Comparison of ENCODE assay signal across 23 cellular contexts in the genomic region with DNA sequence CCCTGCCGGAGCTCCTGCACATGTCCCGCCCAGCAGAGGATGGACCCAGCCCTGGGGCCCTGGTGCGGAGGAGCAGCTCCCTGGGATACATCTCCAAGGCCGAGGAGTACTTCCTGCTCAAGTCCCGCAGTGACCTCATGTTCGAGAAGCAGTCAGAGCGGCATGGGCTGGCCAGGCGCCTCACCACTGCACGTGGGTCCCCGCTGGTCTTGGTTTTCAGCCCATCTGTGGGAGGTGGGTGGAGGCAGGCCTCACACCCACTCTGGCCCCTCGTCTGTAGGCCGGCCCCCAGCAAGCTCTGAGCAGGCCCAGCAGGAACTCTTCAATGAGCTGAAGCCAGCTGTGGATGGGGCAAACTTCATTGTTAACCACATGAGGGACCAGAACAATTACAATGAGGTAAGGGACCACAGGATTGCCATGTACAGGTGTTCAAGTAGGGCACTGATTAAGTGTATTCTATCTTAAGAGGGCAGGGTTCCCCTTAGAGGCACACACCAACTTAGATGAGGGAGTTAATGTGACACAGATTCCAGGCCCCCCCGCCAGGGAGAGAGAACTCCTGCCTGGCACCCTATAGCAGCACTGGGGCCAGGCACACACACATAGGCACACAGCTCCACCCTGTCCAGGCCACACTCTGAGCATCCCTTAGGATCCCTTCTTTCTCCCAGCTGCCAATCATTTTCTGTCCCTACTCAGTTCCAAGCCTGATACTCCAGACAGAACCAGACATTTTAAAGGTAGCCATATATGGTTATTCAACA. TPM values are rescaled to one million over a fixed set of nuclear protein-coding genes. Genes with fewer than 3 reads are reported as not detected.
DNase-seq lines count a peak whose midpoint lies in the region; ATAC-seq and TF ChIP-seq lines count a peak whose summit lies in the region.
"Had no signal": no experiment of that assay in that cellular context is flagged by ENCODE, and none has a peak within 500 bp of the region (broad histone marks: within the 10 kb centered on the region; RNA-seq: fewer than 3 reads in every experiment).

No MANE protein-coding gene starts in this region.

- H3K14ac ChIP-seq in H9 (ENCODE audit: insufficient read depth, low read length): no peak overlapping the region

- H3K9ac ChIP-seq in H9 (ENCODE audit: extremely low read depth, insufficient read length, low read length): no peak overlapping the region
- H3K9ac ChIP-seq: parathyroid adenoma had no signal

- H3K27me3 ChIP-seq in lower lobe of right lung (ENCODE audit: low read depth): peaks cover 13% of the 10 kb centered on the region
- no peaks in the 10 kb centered on the region for H3K27me3 ChIP-seq in testis
- no peaks in the 10 kb centered on the region for H3K27me3 ChIP-seq in hepatocyte
- no peaks in the 10 kb centered on the region for H3K27me3 ChIP-seq in H9 (ENCODE audit: insufficient read depth, low read length)

- no peak overlapping the region for H3K56ac ChIP-seq in H9 (ENCODE audit: insufficient read length, low read depth, low read length)

- no peak overlapping the region for H2BK5ac ChIP-seq in H9 (ENCODE audit: insufficient read length, low read length)

- H4K91ac ChIP-seq in H9 (ENCODE audit: insufficient read length, low read depth, low read length): no peak overlapping the region

- no peak overlapping the region for H3K4me3 Mint-ChIP-seq in dendritic cell treated with granulocyte-macrophage colony-stimulating factor and Interleukin-4, amounts not matched to agents 40 ng/mL and 50 ng/mL, for 4 days
- H3K4me3 Mint-ChIP-seq in H9: no peak overlapping the region
- H3K4me3 Mint-ChIP-seq: activated T-helper 17 cell treated with anti-CD3 and anti-CD28 coated beads, Interleukin-2, amount 50 U/mL, for 72 hours had no signal

- no peak overlapping the region for H3T11ph ChIP-seq in H9 (ENCODE audit: low read length)

- H3K27ac ChIP-seq in lower lobe of right lung: no peak overlapping the region
- H3K27ac ChIP-seq in testis: no peak overlapping the region
- H3K27ac ChIP-seq in hepatocyte: no peak overlapping the region
- no peak overlapping the region for H3K27ac ChIP-seq in H9 (ENCODE audit: insufficient read length, low read depth, low read length)
- H3K27ac ChIP-seq: 22Rv1, parathyroid adenoma, PC-9 had no signal

- peaks cover 16% of the 10 kb centered on the region for H3K27me3 Mint-ChIP-seq in dendritic cell treated with granulocyte-macrophage colony-stimulating factor and Interleukin-4, amounts not matched to agents 40 ng/mL and 50 ng/mL, for 4 days
- H3K27me3 Mint-ChIP-seq in H9 (ENCODE audit: low read depth): peaks cover 21% of the 10 kb centered on the region

- H3K4me2 ChIP-seq in hepatocyte (no peak overlapping the region), H9 (ENCODE audit: insufficient read depth, insufficient read length, low read length) (no peak overlapping the region)
- H3K4me2 ChIP-seq: PC-9 had no signal

- peaks cover 23% of the 10 kb centered on the region for H3K9me3 Mint-ChIP-seq in dendritic cell treated with granulocyte-macrophage colony-stimulating factor and Interleukin-4, amounts not matched to agents 40 ng/mL and 50 ng/mL, for 4 days
- peaks cover 4 to 8% of the 10 kb centered on the region in 2 experiments; a peak in 4 of 5 replicates for H3K9me3 Mint-ChIP-seq in H9
- H3K9me3 Mint-ChIP-seq: activated T-helper 17 cell treated with anti-CD3 and anti-CD28 coated beads, Interleukin-2, amount 50 U/mL, for 72 hours had no signal

- H3K23ac ChIP-seq in H9 (ENCODE audit: insufficient read length, low read depth, low read length): no peak overlapping the region

- no peaks in the 10 kb centered on the region for H3K4me1 ChIP-seq in lower lobe of right lung
- no peaks in the 10 kb centered on the region for H3K4me1 ChIP-seq in testis
- no peaks in the 10 kb centered on the region for H3K4me1 ChIP-seq in hepatocyte (ENCODE audit: insufficient read depth)
- H3K4me1 ChIP-seq in H9 (ENCODE audit: insufficient read depth, low read length): peaks cover 4% of the 10 kb centered on the region; the same call in 1 of the 2 replicates
- H3K4me1 ChIP-seq: parathyroid adenoma had no signal

- peaks cover 12% of the 10 kb centered on the region for H3K36me3 Mint-ChIP-seq in dendritic cell treated with granulocyte-macrophage colony-stimulating factor and Interleukin-4, amounts not matched to agents 40 ng/mL and 50 ng/mL, for 4 days (ENCODE audit: low read depth)
- peaks cover 0 to 3% (median 0%) of the 10 kb centered on the region in 3 experiments; a peak in 1 of 7 replicates for H3K36me3 Mint-ChIP-seq in H9 (ENCODE audit: insufficient read depth in 1 of 3, low read depth in 3 of 3)

- H3K27ac Mint-ChIP-seq in dendritic cell treated with granulocyte-macrophage colony-stimulating factor and Interleukin-4, amounts not matched to agents 40 ng/mL and 50 ng/mL, for 4 days: peak overlapping the region; percentile 20
- H3K27ac Mint-ChIP-seq in H9: peak overlapping the region in 1 of 3 experiments; percentile 27; a peak in 1 of 7 replicates
- H3K27ac Mint-ChIP-seq: activated T-helper 17 cell treated with anti-CD3 and anti-CD28 coated beads, Interleukin-2, amount 50 U/mL, for 72 hours had no signal

- no peak overlapping the region for H2BK15ac ChIP-seq in H9 (ENCODE audit: low read depth, low read length)

- H2AK5ac ChIP-seq in H9 (ENCODE audit: insufficient read length, low read length): no peak overlapping the region

- WGBS in testis, 2 donors: 44 to 52% methylated on average over 5 to 13 of the region's 13 CpGs
- 89% methylated on average over 12 of the region's 13 CpGs for WGBS in hepatocyte (ENCODE audit: low lambda C conversion rate, missing lambda C conversion rate)
- WGBS in H9 (ENCODE audit: extremely low coverage, insufficient read length, low lambda C conversion rate): no CpG with 5 or more reads among the region's 13 CpGs

- DNase-seq in activated T-cell treated with anti-CD3 and anti-CD28 coated beads, Interleukin-2, amount 50 U/mL, for 1 hour: peak; percentile 11
- DNase-seq in activated T-cell treated with anti-CD3 and anti-CD28 coated beads, Interleukin-2, amount 50 U/mL, for 48 hours: no peak
- DNase-seq in lower lobe of right lung (peak; percentile 36), testis (peak; percentile 84), hepatocyte (ENCODE audit: low spot score) (no peak), H9 (no peak), NCI-H2196 treated with DMSO at 0.1 percent for 48 hours (lab: John Stamatoyannopoulos, UW; ENCODE audit: unreplicated experiment) (no peak)
- DNase-seq: cerebellar nuclear complex; GF-D8; left colon; NCI-H748 treated with DMSO at 0.1 percent for 48 hours; PC-9; stimulated activated CD4-positive, alpha-beta T cell treated with anti-CD3 and anti-CD28 coated beads, Interleukin-4, amount 100 ng/mL, for 1 hour; T-helper 9 cell had no signal

- H3K9me3 ChIP-seq in lower lobe of right lung: no peaks in the 10 kb centered on the region
- no peaks in the 10 kb centered on the region for H3K9me3 ChIP-seq in testis
- H3K9me3 ChIP-seq in hepatocyte (ENCODE audit: low read depth): no peaks in the 10 kb centered on the region
- H3K9me3 ChIP-seq in H9 (ENCODE audit: control insufficient read depth, low read depth, low read length): no peaks in the 10 kb centered on the region

- no peak for TF ChIP-seq CTCF in lower lobe of right lung (IDR thresholded peaks at IDR 0.05)
- TF ChIP-seq CTCF in testis (IDR thresholded peaks at IDR 0.05): no peak
- TF ChIP-seq CTCF in hepatocyte (IDR thresholded peaks at IDR 0.05; ENCODE audit: poor library complexity): no peak
- TF ChIP-seq CTCF in H9 (conservative IDR thresholded peaks at IDR 0.05): no peak

- ATAC-seq in lower lobe of right lung: no peak
- ATAC-seq: activated T-helper 17 cell treated with anti-CD3 and anti-CD28 coated beads, Interleukin-2, amount 50 U/mL, for 72 hours; GM12878; left colon had no signal

- no peak overlapping the region for H2BK120ac ChIP-seq in H9 (ENCODE audit: low read depth, low read length, poor library complexity, severe bottlenecking)

- H2AFZ ChIP-seq in hepatocyte (no peak overlapping the region), H9 (ENCODE audit: low read length) (no peak overlapping the region)
- H2AFZ ChIP-seq: parathyroid adenoma, PC-9 had no signal

- no peak overlapping the region for H4K5ac ChIP-seq in H9 (ENCODE audit: insufficient read length, low read depth, low read length)

- H3K79me1 ChIP-seq in H9 (ENCODE audit: insufficient read depth, low read depth, low read length, poor library complexity, severe bottlenecking): no peaks in the 10 kb centered on the region

- H3K4me3 ChIP-seq in lower lobe of right lung (no peak overlapping the region), testis (no peak overlapping the region), hepatocyte (no peak overlapping the region)
- H3K4me3 ChIP-seq: GM12878, PC-9 had no signal

- no peaks in the 10 kb centered on the region for H3K9me2 ChIP-seq in hepatocyte (replicated peaks; ENCODE audit: insufficient read depth)

- H3K36me3 ChIP-seq in lower lobe of right lung: no peaks in the 10 kb centered on the region
- no peaks in the 10 kb centered on the region for H3K36me3 ChIP-seq in testis (ENCODE audit: low read depth, missing control alignments)
- no peaks in the 10 kb centered on the region for H3K36me3 ChIP-seq in hepatocyte (replicated peaks; ENCODE audit: insufficient read depth, low read depth)

- H3K4me1 Mint-ChIP-seq in dendritic cell treated with granulocyte-macrophage colony-stimulating factor and Interleukin-4, amounts not matched to agents 40 ng/mL and 50 ng/mL, for 4 days (ENCODE audit: low read depth): peaks cover 45% of the 10 kb centered on the region
- peaks cover 25 to 34% of the 10 kb centered on the region in 2 experiments for H3K4me1 Mint-ChIP-seq in H9

- H3K79me2 ChIP-seq in hepatocyte: no peaks in the 10 kb centered on the region
- no peaks in the 10 kb centered on the region for H3K79me2 ChIP-seq in H9 (ENCODE audit: insufficient read depth, low read length)
- H3K79me2 ChIP-seq: parathyroid adenoma had no signal

- no peak overlapping the region for H2BK20ac ChIP-seq in H9 (ENCODE audit: low read depth, low read length, poor library complexity, severe bottlenecking)

- no peak overlapping the region for H2BK12ac ChIP-seq in H9 (ENCODE audit: insufficient read length, low read depth, low read length)

- H3K23me2 ChIP-seq in H9 (ENCODE audit: insufficient read length, low read depth, low read length, poor library complexity, severe bottlenecking): no peaks in the 10 kb centered on the region

- intact Hi-C loops in dendritic cell treated with granulocyte-macrophage colony-stimulating factor and Interleukin-4, amounts not matched to agents 40 ng/mL and 50 ng/mL, for 4 days (cut with micrococcal nuclease): no loop called here
- intact Hi-C loops in lower lobe of right lung (cut with DNase I) (no loop called here), testis (cut with DNase I; ENCODE audit: low total_unique reads) (no loop called here)

- no peak overlapping the region for H4K8ac ChIP-seq in H9 (replicated peaks; ENCODE audit: insufficient read length, low read depth, low read length)

- H4K20me1 ChIP-seq in hepatocyte (ENCODE audit: insufficient read depth, poor library complexity, severe bottlenecking): no peaks in the 10 kb centered on the region
- no peaks in the 10 kb centered on the region for H4K20me1 ChIP-seq in H9 (ENCODE audit: control insufficient read depth, insufficient read depth, insufficient read length)

- H3K18ac ChIP-seq in H9 (ENCODE audit: insufficient read length, low read depth, low read length): no peak overlapping the region

- no peak for TF ChIP-seq POLR2A in testis (IDR thresholded peaks at IDR 0.05)

- H3K4ac ChIP-seq in H9 (ENCODE audit: low read depth, low read length): no peak overlapping the region

RNA-seq across cellular contexts. Expression of a gene that starts 5.4 kb away (rescaled TPM):
- total RNA-seq in lower lobe of right lung: not detected
- not detected for total RNA-seq in testis
- polyA plus RNA-seq in testis (ENCODE audit: insufficient read depth, low read depth, low replicate concordance): 0.26 TPM
- total RNA-seq in hepatocyte: not detected in 2 replicates
- not detected in 2 replicates for polyA plus RNA-seq in hepatocyte
- total RNA-seq in H9 (2021): not detected in 2 replicates
- total RNA-seq: activated CD8-positive, alpha-beta memory T cell treated with anti-CD3 and anti-CD28 coated beads for 36 hours; activated T-helper 17 cell treated with anti-CD3 and anti-CD28 coated beads, Interleukin-2, amount 50 U/mL, for 72 hours; GM12878; HT1080; left colon; mucosa of gallbladder; PC-9 had no signal
- polyA plus RNA-seq: BJ had no signal

RNA-seq across cellular contexts. Expression of a gene that starts 8.2 kb away (rescaled TPM):
- total RNA-seq in lower lobe of right lung (not detected), testis (under 1 TPM; 0.16 to 0.56 TPM), hepatocyte (not detected in 2 replicates), H9 (2021) (not detected in 2 replicates)
- polyA plus RNA-seq in testis (ENCODE audit: insufficient read depth, low read depth, low replicate concordance) (0.63 TPM), hepatocyte (not detected in 2 replicates)
- total RNA-seq: activated CD8-positive, alpha-beta memory T cell treated with anti-CD3 and anti-CD28 coated beads for 36 hours; activated T-helper 17 cell treated with anti-CD3 and anti-CD28 coated beads, Interleukin-2, amount 50 U/mL, for 72 hours; GM12878; HT1080; left colon; mucosa of gallbladder; PC-9 had no signal
- polyA plus RNA-seq: BJ, GM12878 had no signal

RNA-seq across cellular contexts. Expression of a gene that starts 13.9 kb away (rescaled TPM):
- total RNA-seq in lower lobe of right lung: not detected
- 1 to 10 TPM in 1 of 2 donors, under 1 TPM in 1; 0.87 to 1.2 TPM for total RNA-seq in testis
- 0.86 TPM for polyA plus RNA-seq in testis (ENCODE audit: insufficient read depth, low read depth, low replicate concordance)
- not detected in 2 replicates for total RNA-seq in hepatocyte
- not detected in 2 replicates for polyA plus RNA-seq in hepatocyte
- not detected in 2 replicates for total RNA-seq in H9 (2021)
- total RNA-seq: activated CD8-positive, alpha-beta memory T cell treated with anti-CD3 and anti-CD28 coated beads for 36 hours; activated T-helper 17 cell treated with anti-CD3 and anti-CD28 coated beads, Interleukin-2, amount 50 U/mL, for 72 hours; GM12878; HT1080; left colon; mucosa of gallbladder; PC-9 had no signal
- polyA plus RNA-seq: BJ, GM12878 had no signal

RNA-seq across cellular contexts. Expression of a gene that starts 16.2 kb away (rescaled TPM):
- total RNA-seq in lower lobe of right lung (3.7 TPM), testis (1 to 10 TPM; 9.2 to 9.4 TPM), hepatocyte (8.7 and 9.1 TPM in 2 replicates), H9 (2021) (4.8 and 6.3 TPM in 2 replicates)
- polyA plus RNA-seq in testis (ENCODE audit: insufficient read depth, low read depth, low replicate concordance) (6.8 TPM), hepatocyte (6.2 TPM in 2 replicates)

RNA-seq across cellular contexts. Expression of a gene that starts 16.4 kb away (rescaled TPM):
- 68.1 TPM for total RNA-seq in lower lobe of right lung
- 10 to 100 TPM; 56.3 to 67.5 TPM for total RNA-seq in testis
- 93.5 TPM for polyA plus RNA-seq in testis (ENCODE audit: insufficient read depth, low read depth, low replicate concordance)
- total RNA-seq in hepatocyte: 76.9 and 97.3 TPM in 2 replicates
- 122 and 124 TPM in 2 replicates for polyA plus RNA-seq in hepatocyte
- total RNA-seq in H9 (2021): 108 and 109 TPM in 2 replicates

Comparison
In these comparisons a context has a peak if more than half of its experiments do, and no peak if none do; other contexts are left out.
1. DNase-seq: peak in activated T-cell treated with anti-CD3 and anti-CD28 coated beads, Interleukin-2, amount 50 U/mL, for 1 hour (single experiment), lower lobe of right lung (single experiment) and testis (single experiment); none in activated T-cell treated with anti-CD3 and anti-CD28 coated beads, Interleukin-2, amount 50 U/mL, for 48 hours (0 of 2), hepatocyte (single experiment), H9 (single experiment) and NCI-H2196 treated with DMSO at 0.1 percent for 48 hours (single experiment).